Comparison of ENCODE assay signal across 8 cellular contexts in genomic region chr1:199684686-199685273, GRCh38.
DNase-seq lines count a peak whose midpoint lies in the region; ATAC-seq, FAIRE-seq and TF ChIP-seq lines count a peak whose summit lies in the region.

No MANE protein-coding gene starts in this region.

- H3K27me3 Mint-ChIP-seq in naive B cell: peaks cover 28 to 29% (median 29%) of the 10 kb centered on the region in 3 donors

- in situ Hi-C loops in GM13976 (cut with MboI; ENCODE audit: low sequenced_read_pairs, unreplicated experiment): no loop called here

- H3K36me3 ChIP-seq in BE2C: no peaks in the 10 kb centered on the region
- H3K36me3 ChIP-seq in endothelial cell of umbilical vein (ENCODE audit: control insufficient read depth in 2 of 2, extremely low read depth in 1 of 2, insufficient read depth in 2 of 2, low read length in 2 of 2): no peaks in the 10 kb centered on the region

- dilution Hi-C loops in endothelial cell of umbilical vein (cut with MboI; ENCODE audit: extremely low pct_ligation_motif_present, low sequenced_read_pairs): no loop called here

- H3K36me3 Mint-ChIP-seq in naive B cell: no peaks in the 10 kb centered on the region

- H3K9me3 Mint-ChIP-seq in naive B cell: no peaks in the 10 kb centered on the region

- H3K27me3 ChIP-seq in BE2C: no peaks in the 10 kb centered on the region
- no peaks in the 10 kb centered on the region for H3K27me3 ChIP-seq in endothelial cell of umbilical vein (ENCODE audit: control insufficient read depth in 2 of 2, insufficient read depth in 2 of 2, low read length in 2 of 2)

- no peaks in the 10 kb centered on the region for H3K4me1 Mint-ChIP-seq in naive B cell

- intact Hi-C loops in endothelial cell of umbilical vein (cut with micrococcal nuclease): loop anchor here (1.0 to 10.0 kb wide), 12 partner anchors 174 to 826 kb away; no protein-coding TSS in a partner anchor

- H3K27ac Mint-ChIP-seq in naive B cell: no peak overlapping the region

- H3K9me3 ChIP-seq in BE2C (no peaks in the 10 kb centered on the region), endothelial cell of umbilical vein (replicated peaks; ENCODE audit: control insufficient read depth, insufficient read depth, low read length) (no peaks in the 10 kb centered on the region)

- CTCF ChIA-PET in endothelial cell of umbilical vein (lab: Charles Lee): interaction anchor here (0.5 to 5.4 kb wide), 88 partner anchors 9 to 928 kb away, joined by 3 to 138 read pairs (median 4); partner anchors contain the start of gene NR5A2

- FAIRE-seq in endothelial cell of umbilical vein (lab: Jason Lieb, UNC): peak; percentile 56

- H4K20me1 ChIP-seq in endothelial cell of umbilical vein (replicated peaks; ENCODE audit: control insufficient read depth, extremely low read depth, insufficient read depth, low read length): no peaks in the 10 kb centered on the region

- ATAC-seq in HG02678 (IDR thresholded peaks at IDR 0.05; ENCODE audit: unreplicated experiment) (peak; percentile 89), naive B cell (ENCODE audit: low read depth in 2 of 2) (peak; percentile 61 to 81), GM19452 (IDR thresholded peaks at IDR 0.05; ENCODE audit: unreplicated experiment) (no peak)

- no peaks in the 10 kb centered on the region for H3K79me2 ChIP-seq in endothelial cell of umbilical vein (ENCODE audit: control insufficient read depth, insufficient read depth, low read length)

- peak overlapping the region; percentile 69 for H3K27ac ChIP-seq in endothelial cell of umbilical vein (ENCODE audit: insufficient read depth, low read depth, low read length)

- DNase-seq in BE2C (peak; percentile 42), GM13976 (ENCODE audit: low spot score) (peak; percentile 21), NB4 (ENCODE audit: low read depth) (peak; percentile 69), SHP77 (lab: John Stamatoyannopoulos, UW) (peak; percentile 4 to 41), endothelial cell of umbilical vein (ENCODE audit: low read depth, low spot score) (peak; percentile 88), naive B cell (peak; percentile 45)

- H3K4me1 ChIP-seq in BE2C: no peaks in the 10 kb centered on the region
- H3K4me1 ChIP-seq in endothelial cell of umbilical vein (ENCODE audit: control insufficient read depth, extremely low read depth, insufficient read depth, low read length): peaks cover 46% of the 10 kb centered on the region

- H3K4me3 Mint-ChIP-seq in naive B cell: no peak overlapping the region

- H3K4me2 ChIP-seq in endothelial cell of umbilical vein (ENCODE audit: insufficient read depth, low read length): peak overlapping the region; percentile 71

- peak overlapping the region; percentile 39 for H3K9ac ChIP-seq in endothelial cell of umbilical vein (replicated peaks; ENCODE audit: extremely low read depth, insufficient read depth, low read length)

- POLR2A ChIA-PET in endothelial cell of umbilical vein (lab: Charles Lee): interaction anchor here (0.6 to 1.0 kb wide), 3 partner anchors 63 to 379 kb away, joined by 4 read pairs; no protein-coding TSS in a partner anchor

- TF ChIP-seq POLR2A in NB4 (IDR thresholded peaks at IDR 0.05; ENCODE audit: extremely low read depth, insufficient read length) (no peak), endothelial cell of umbilical vein (IDR thresholded peaks at IDR 0.05; ENCODE audit: low read depth, low read length) (no peak)

- no peaks in the 10 kb centered on the region for H3K9me1 ChIP-seq in endothelial cell of umbilical vein (replicated peaks; ENCODE audit: control insufficient read depth, extremely low read depth, insufficient read depth, low read length)

- no peak overlapping the region for H2AFZ ChIP-seq in endothelial cell of umbilical vein (ENCODE audit: low read depth, low read length)

- TF ChIP-seq CTCF in BE2C (IDR thresholded peaks at IDR 0.05; ENCODE audit: low read depth, low read length) (peak; percentile 80), GM13976 (IDR thresholded peaks at IDR 0.05; ENCODE audit: borderline replicate concordance, control extremely low read depth, extremely low read depth, insufficient read depth, missing control alignments) (peak; percentile 58), NB4 (IDR thresholded peaks at IDR 0.05; ENCODE audit: low read depth, low read length) (peak; percentile 58), endothelial cell of umbilical vein (IDR thresholded peaks at IDR 0.05; ENCODE audit: extremely low read depth in 1 of 2, insufficient read depth in 1 of 2, low read depth in 1 of 2, low read length in 2 of 2) (peak; percentile 64 to 74)

- TSS peak; percentile 55 for BruUV-seq in endothelial cell of umbilical vein (replicated peaks; lab: Mats Ljungman, UMichigan)

- H3K4me3 ChIP-seq in BE2C (ENCODE audit: low read depth, low read length) (no peak overlapping the region), NB4 (ENCODE audit: low read depth, low read length) (no peak overlapping the region), endothelial cell of umbilical vein (replicated peaks in 1 of 3; ENCODE audit: insufficient read depth in 1 of 3, low read depth in 1 of 3, low read length in 3 of 3) (no peak overlapping the region)

TF ChIP-seq in endothelial cell of umbilical vein, 7 proteins besides CTCF, POLR2A, EP300 and RAD21:
- TF ChIP-seq MAX (IDR thresholded peaks at IDR 0.05; ENCODE audit: insufficient read depth, insufficient read length): no peak
- TF ChIP-seq EZH2 (IDR thresholded peaks at IDR 0.05; ENCODE audit: borderline replicate concordance, low read depth, low read length, severe bottlenecking): no peak
- no peak for TF ChIP-seq POLR2AphosphoS5 (IDR thresholded peaks at IDR 0.05; ENCODE audit: insufficient read depth, low read depth, low read length)
- TF ChIP-seq GATA2 (IDR thresholded peaks at IDR 0.05; ENCODE audit: insufficient read depth, insufficient read length, low read depth, low read length): no peak
- no peak for TF ChIP-seq JUN (IDR thresholded peaks at IDR 0.05; ENCODE audit: borderline replicate concordance, insufficient read depth, insufficient read length, low read depth)
- TF ChIP-seq FOS (IDR thresholded peaks at IDR 0.05; ENCODE audit: borderline replicate concordance, insufficient read depth, low read length): no peak
- TF ChIP-seq MYC (IDR thresholded peaks at IDR 0.05; ENCODE audit: low read depth, low read length): no peak

Comparison
In these comparisons a context has a peak if more than half of its experiments do, and no peak if none do; other contexts are left out.
1. DNase-seq: peak in every context shown above with its lines; median percentile 88 in endothelial cell of umbilical vein; 69 in NB4; 45 in naive B cell; 42 in BE2C; 22 in SHP77; 21 in GM13976.